1 cellular context compared by ENCODE assay signal in genomic region chr6:125157725-125158124, GRCh38.
TF ChIP-seq lines count a peak whose summit lies in the region.

No MANE protein-coding gene starts in this region.

TF ChIP-seq in K562, 482 proteins besides CTCF, POLR2A, EP300 and RAD21 (continued from another document):
- TF ChIP-seq CBX3 (IDR thresholded peaks at IDR 0.05; ENCODE audit: borderline replicate concordance in 1 of 2, low read length in 2 of 2) = peak in 1 of 2 experiments; percentile 51; a peak in 1 of 3 replicates
- TF ChIP-seq HINFP (tag; conservative IDR thresholded peaks at IDR 0.05; ENCODE audit: low read depth) = no peak
- no peak for TF ChIP-seq PPARD (CRISPR knock-in tag; IDR thresholded peaks at IDR 0.05)
- no peak for TF ChIP-seq HCFC1 (IDR thresholded peaks at IDR 0.05; ENCODE audit: low read depth, low read length)
- TF ChIP-seq GTF2F1 (IDR thresholded peaks at IDR 0.05; ENCODE audit: low read depth, low read length) = no peak
- TF ChIP-seq, protein P1, sequence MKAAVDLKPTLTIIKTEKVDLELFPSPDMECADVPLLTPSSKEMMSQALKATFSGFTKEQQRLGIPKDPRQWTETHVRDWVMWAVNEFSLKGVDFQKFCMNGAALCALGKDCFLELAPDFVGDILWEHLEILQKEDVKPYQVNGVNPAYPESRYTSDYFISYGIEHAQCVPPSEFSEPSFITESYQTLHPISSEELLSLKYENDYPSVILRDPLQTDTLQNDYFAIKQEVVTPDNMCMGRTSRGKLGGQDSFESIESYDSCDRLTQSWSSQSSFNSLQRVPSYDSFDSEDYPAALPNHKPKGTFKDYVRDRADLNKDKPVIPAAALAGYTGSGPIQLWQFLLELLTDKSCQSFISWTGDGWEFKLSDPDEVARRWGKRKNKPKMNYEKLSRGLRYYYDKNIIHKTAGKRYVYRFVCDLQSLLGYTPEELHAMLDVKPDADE (conservative IDR thresholded peaks at IDR 0.05; ENCODE audit: control insufficient read depth, low read depth, low read length) = no peak
- TF ChIP-seq MAZ (CRISPR knock-in tag; conservative IDR thresholded peaks at IDR 0.05 in 1 of 2, IDR thresholded peaks at IDR 0.05 in 1 of 2) = 0 out of 4 replicates have a peak, but pooled peaks of 1 of the 2 experiments have one; percentile 22
- no peak for TF ChIP-seq BRF1 (IDR thresholded peaks at IDR 0.05; ENCODE audit: borderline replicate concordance, extremely low read depth, insufficient read length)
- peak; percentile 43; the same call in 1 of the 2 replicates for TF ChIP-seq C11orf30 (IDR thresholded peaks at IDR 0.05; ENCODE audit: low read depth)
- TF ChIP-seq POU5F1 (IDR thresholded peaks at IDR 0.05; ENCODE audit: borderline replicate concordance, low read depth, low read length, partially characterized antibody) = no peak
- 0 out of 2 replicates have a peak, but pooled peaks have one; percentile 15 for TF ChIP-seq MAFF (IDR thresholded peaks at IDR 0.05; ENCODE audit: low read length)
- TF ChIP-seq STAT5A (IDR thresholded peaks at IDR 0.05; ENCODE audit: borderline replicate concordance, low read length) = no peak
- TF ChIP-seq CXXC5 (CRISPR knock-in tag; IDR thresholded peaks at IDR 0.05) = peak; percentile 33
- TF ChIP-seq DDX20 (tag; IDR thresholded peaks at IDR 0.05; ENCODE audit: low read depth) = no peak
- TF ChIP-seq CAMTA2 (CRISPR knock-in tag; conservative IDR thresholded peaks at IDR 0.05) = no peak
- no peak for TF ChIP-seq ZNF197 (CRISPR knock-in tag; IDR thresholded peaks at IDR 0.05; ENCODE audit: low read depth)
- TF ChIP-seq L3MBTL2 (IDR thresholded peaks at IDR 0.05) = peak; percentile 87
- TF ChIP-seq, protein P2, sequence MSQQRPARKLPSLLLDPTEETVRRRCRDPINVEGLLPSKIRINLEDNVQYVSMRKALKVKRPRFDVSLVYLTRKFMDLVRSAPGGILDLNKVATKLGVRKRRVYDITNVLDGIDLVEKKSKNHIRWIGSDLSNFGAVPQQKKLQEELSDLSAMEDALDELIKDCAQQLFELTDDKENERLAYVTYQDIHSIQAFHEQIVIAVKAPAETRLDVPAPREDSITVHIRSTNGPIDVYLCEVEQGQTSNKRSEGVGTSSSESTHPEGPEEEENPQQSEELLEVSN (IDR thresholded peaks at IDR 0.05; ENCODE audit: borderline replicate concordance in 1 of 2, extremely low read depth in 1 of 2, insufficient read depth in 1 of 2, insufficient read length in 1 of 2, low read depth in 1 of 2, low read length in 1 of 2, poor library complexity in 1 of 2, severe bottlenecking in 1 of 2) = peak in 1 of 2 experiments; percentile 32
- TF ChIP-seq SMARCB1 (IDR thresholded peaks at IDR 0.05; ENCODE audit: insufficient read length, low read depth) = no peak
- TF ChIP-seq RAD51 (IDR thresholded peaks at IDR 0.05; ENCODE audit: borderline replicate concordance, low read depth) = no peak
- TF ChIP-seq TEAD4 (IDR thresholded peaks at IDR 0.05; ENCODE audit: low read length) = peak; percentile 54; the same call in 1 of the 2 replicates
- no peak for TF ChIP-seq TEAD4 (CRISPR knock-in tag; IDR thresholded peaks at IDR 0.05; ENCODE audit: borderline replicate concordance)
- TF ChIP-seq AFF1 (IDR thresholded peaks at IDR 0.05; ENCODE audit: low read depth in 1 of 2, partially characterized antibody in 2 of 2) = no peak
- TF ChIP-seq XRCC5 (IDR thresholded peaks at IDR 0.05; ENCODE audit: low read depth, low read length) = no peak
- TF ChIP-seq GTF2E2 (tag; IDR thresholded peaks at IDR 0.05) = peak; percentile 75
- TF ChIP-seq CREBBP (IDR thresholded peaks at IDR 0.05; ENCODE audit: low read depth, low read length) = no peak
- TF ChIP-seq RCOR1 (IDR thresholded peaks at IDR 0.05; ENCODE audit: borderline replicate concordance in 1 of 2, low read depth in 2 of 2, low read length in 2 of 2) = peak in 1 of 2 experiments; percentile 30; a peak in 1 of 4 replicates
- peak; percentile 42; the same call in 1 of the 2 replicates for TF ChIP-seq SMAD4 (CRISPR knock-in tag; conservative IDR thresholded peaks at IDR 0.05)
- TF ChIP-seq MXD1 (CRISPR knock-in tag; IDR thresholded peaks at IDR 0.05; ENCODE audit: borderline replicate concordance, poor library complexity, severe bottlenecking) = no peak
- no peak for TF ChIP-seq NR4A1 (CRISPR knock-in tag; IDR thresholded peaks at IDR 0.05)
- TF ChIP-seq NR4A1 (tag; IDR thresholded peaks at IDR 0.05) = no peak
- TF ChIP-seq, protein P3, sequence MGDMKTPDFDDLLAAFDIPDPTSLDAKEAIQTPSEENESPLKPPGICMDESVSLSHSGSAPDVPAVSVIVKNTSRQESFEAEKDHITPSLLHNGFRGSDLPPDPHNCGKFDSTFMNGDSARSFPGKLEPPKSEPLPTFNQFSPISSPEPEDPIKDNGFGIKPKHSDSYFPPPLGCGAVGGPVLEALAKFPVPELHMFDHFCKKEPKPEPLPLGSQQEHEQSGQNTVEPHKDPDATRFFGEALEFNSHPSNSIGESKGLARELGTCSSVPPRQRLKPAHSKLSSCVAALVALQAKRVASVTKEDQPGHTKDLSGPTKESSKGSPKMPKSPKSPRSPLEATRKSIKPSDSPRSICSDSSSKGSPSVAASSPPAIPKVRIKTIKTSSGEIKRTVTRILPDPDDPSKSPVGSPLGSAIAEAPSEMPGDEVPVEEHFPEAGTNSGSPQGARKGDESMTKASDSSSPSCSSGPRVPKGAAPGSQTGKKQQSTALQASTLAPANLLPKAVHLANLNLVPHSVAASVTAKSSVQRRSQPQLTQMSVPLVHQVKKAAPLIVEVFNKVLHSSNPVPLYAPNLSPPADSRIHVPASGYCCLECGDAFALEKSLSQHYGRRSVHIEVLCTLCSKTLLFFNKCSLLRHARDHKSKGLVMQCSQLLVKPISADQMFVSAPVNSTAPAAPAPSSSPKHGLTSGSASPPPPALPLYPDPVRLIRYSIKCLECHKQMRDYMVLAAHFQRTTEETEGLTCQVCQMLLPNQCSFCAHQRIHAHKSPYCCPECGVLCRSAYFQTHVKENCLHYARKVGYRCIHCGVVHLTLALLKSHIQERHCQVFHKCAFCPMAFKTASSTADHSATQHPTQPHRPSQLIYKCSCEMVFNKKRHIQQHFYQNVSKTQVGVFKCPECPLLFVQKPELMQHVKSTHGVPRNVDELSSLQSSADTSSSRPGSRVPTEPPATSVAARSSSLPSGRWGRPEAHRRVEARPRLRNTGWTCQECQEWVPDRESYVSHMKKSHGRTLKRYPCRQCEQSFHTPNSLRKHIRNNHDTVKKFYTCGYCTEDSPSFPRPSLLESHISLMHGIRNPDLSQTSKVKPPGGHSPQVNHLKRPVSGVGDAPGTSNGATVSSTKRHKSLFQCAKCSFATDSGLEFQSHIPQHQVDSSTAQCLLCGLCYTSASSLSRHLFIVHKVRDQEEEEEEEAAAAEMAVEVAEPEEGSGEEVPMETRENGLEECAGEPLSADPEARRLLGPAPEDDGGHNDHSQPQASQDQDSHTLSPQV (IDR thresholded peaks at IDR 0.05) = 0 out of 2 replicates have a peak, but pooled peaks have one; percentile 58
- peak; percentile 87 for TF ChIP-seq SOX6 (IDR thresholded peaks at IDR 0.05)
- TF ChIP-seq, protein P4, sequence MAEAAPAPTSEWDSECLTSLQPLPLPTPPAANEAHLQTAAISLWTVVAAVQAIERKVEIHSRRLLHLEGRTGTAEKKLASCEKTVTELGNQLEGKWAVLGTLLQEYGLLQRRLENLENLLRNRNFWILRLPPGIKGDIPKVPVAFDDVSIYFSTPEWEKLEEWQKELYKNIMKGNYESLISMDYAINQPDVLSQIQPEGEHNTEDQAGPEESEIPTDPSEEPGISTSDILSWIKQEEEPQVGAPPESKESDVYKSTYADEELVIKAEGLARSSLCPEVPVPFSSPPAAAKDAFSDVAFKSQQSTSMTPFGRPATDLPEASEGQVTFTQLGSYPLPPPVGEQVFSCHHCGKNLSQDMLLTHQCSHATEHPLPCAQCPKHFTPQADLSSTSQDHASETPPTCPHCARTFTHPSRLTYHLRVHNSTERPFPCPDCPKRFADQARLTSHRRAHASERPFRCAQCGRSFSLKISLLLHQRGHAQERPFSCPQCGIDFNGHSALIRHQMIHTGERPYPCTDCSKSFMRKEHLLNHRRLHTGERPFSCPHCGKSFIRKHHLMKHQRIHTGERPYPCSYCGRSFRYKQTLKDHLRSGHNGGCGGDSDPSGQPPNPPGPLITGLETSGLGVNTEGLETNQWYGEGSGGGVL (CRISPR knock-in tag; IDR thresholded peaks at IDR 0.05) = no peak
- no peak for TF ChIP-seq TARDBP (IDR thresholded peaks at IDR 0.05)
- no peak for TF ChIP-seq ZNF140 (CRISPR knock-in tag; IDR thresholded peaks at IDR 0.05)
- no peak for TF ChIP-seq ZSCAN32 (CRISPR knock-in tag; IDR thresholded peaks at IDR 0.05)
- TF ChIP-seq KLF10 (CRISPR knock-in tag; IDR thresholded peaks at IDR 0.05) = no peak
- no peak for TF ChIP-seq FOXP1 (CRISPR knock-in tag; IDR thresholded peaks at IDR 0.05)
- no peak for TF ChIP-seq DNMT1 (IDR thresholded peaks at IDR 0.05)
- TF ChIP-seq U2AF2 (optimal IDR thresholded peaks at IDR 0.05; ENCODE audit: low read depth, low read length) = no peak
